ENCODE assay signal across 29 cellular contexts in the genomic region with DNA sequence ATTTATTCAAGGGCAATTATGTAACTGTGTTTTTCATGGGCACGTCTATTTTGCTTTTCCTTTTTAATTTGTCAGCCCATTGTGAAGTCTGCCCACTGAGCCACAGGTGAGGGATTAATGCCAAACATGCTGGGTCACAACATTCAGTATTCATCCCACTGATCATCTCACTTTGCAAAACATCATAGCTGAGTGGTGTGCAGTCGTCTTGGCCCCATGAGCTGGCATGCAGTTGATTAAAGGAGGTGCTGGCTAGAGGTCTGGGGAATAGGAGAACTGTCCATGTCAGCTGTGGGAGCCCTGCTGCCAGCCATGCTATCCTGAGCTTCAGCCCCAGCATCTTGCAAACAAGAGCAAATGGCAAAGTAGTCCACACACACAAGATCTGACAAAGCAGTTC. TPM values are rescaled to one million over a fixed set of nuclear protein-coding genes. Genes with fewer than 3 reads are reported as not detected.
"Had no signal": no experiment of that assay in that cellular context is flagged by ENCODE, and none has a peak within 500 bp of the region (broad histone marks: within the 10 kb centered on the region; RNA-seq: fewer than 3 reads in every experiment).

No MANE protein-coding gene starts in this region.

- H3K27ac ChIP-seq: breast epithelium, SK-N-MC, VCaP had no signal

- H3K9me3 ChIP-seq: breast epithelium had no signal

- DNase-seq: activated CD4-positive, alpha-beta T cell treated with anti-CD3 and anti-CD28 coated beads for 36 hours; activated CD4-positive, CD25-positive, alpha-beta regulatory T cell; activated CD8-positive, alpha-beta memory T cell treated with anti-CD3 and anti-CD28 coated beads, Interleukin-2, amount 50 U/mL, for 4 hours; activated CD8-positive, alpha-beta T cell treated with anti-CD3 and anti-CD28 coated beads for 36 hours; activated gamma-delta T cell treated with Interleukin-2 at 50 U/mL for 16 hours; activated naive CD4-positive, alpha-beta T cell treated with anti-CD3 and anti-CD28 coated beads, Interleukin-2, amount 10 ng/mL, durations not matched to agents 7 days and 5 days; activated naive CD8-positive, alpha-beta T cell treated with anti-CD3 and anti-CD28 coated beads for 36 hours; activated T-cell treated with anti-CD3 and anti-CD28 coated beads, Interleukin-2, amount 50 U/mL, for 72 hours; aorta; caudate nucleus; NCI-H1092 treated with DMSO at 0.1 percent for 48 hours; NCI-H1417 treated with DMSO at 0.1 percent for 48 hours; NCI-H1694 treated with DMSO at 0.1 percent for 48 hours; NCI-H2029 treated with DMSO at 0.1 percent for 48 hours; NCI-H510A treated with DMSO at 0.1 percent for 48 hours; NCI-H69; NK-92 treated with Interleukin-12 subunit alpha and Interleukin-12 subunit beta, amount 100 ng/mL, for 24 hours; OCI-M1; RPMI8226; T-cell; T-helper 2 cell; T1000 had no signal

- H3K27me3 ChIP-seq: breast epithelium had no signal

- H3K4me3 ChIP-seq: breast epithelium, SK-N-MC had no signal

- H3K36me3 ChIP-seq: breast epithelium had no signal

- ATAC-seq: activated CD4-positive, alpha-beta T cell treated with anti-CD3 and anti-CD28 coated beads for 36 hours; activated CD8-positive, alpha-beta T cell treated with anti-CD3 and anti-CD28 coated beads for 36 hours; activated T-cell treated with anti-CD3 and anti-CD28 coated beads, Interleukin-2, amount 50 U/mL, for 72 hours; Panc1; Right ventricle myocardium inferior; T-cell had no signal

- H3K4me1 ChIP-seq: breast epithelium had no signal

RNA-seq across cellular contexts. Expression of gene ESM1, which starts 11.7 kb away (rescaled TPM):
- total RNA-seq: activated CD4-positive, alpha-beta T cell treated with anti-CD3 and anti-CD28 coated beads for 36 hours; activated naive CD8-positive, alpha-beta T cell treated with anti-CD3 and anti-CD28 coated beads for 36 hours had no signal

RNA-seq across cellular contexts. Expression of gene GZMK, which starts 27.0 kb away (rescaled TPM):
- total RNA-seq: activated CD4-positive, alpha-beta T cell treated with anti-CD3 and anti-CD28 coated beads for 36 hours; LHCN-M2; M059J had no signal
